ENCODE assay signal across 8 cellular contexts in genomic region chr12:74537126-74537706, GRCh38. TPM values are rescaled to one million over a fixed set of nuclear protein-coding genes. Genes with fewer than 3 reads are reported as not detected.
DNase-seq lines count a peak whose midpoint lies in the region; ATAC-seq, FAIRE-seq and TF ChIP-seq lines count a peak whose summit lies in the region.

No MANE protein-coding gene starts in this region.

- peaks cover 3% of the 10 kb centered on the region for H3K79me1 ChIP-seq in H9 (ENCODE audit: insufficient read depth, low read depth, low read length, poor library complexity, severe bottlenecking)

- peak overlapping the region; percentile 97 for H3K27ac Mint-ChIP-seq in activated CD4-positive, alpha-beta T cell treated with anti-CD3 and anti-CD28 coated beads, Interleukin-2, amount 10 ng/mL, durations not matched to agents 24 days and 14 days
- H3K27ac Mint-ChIP-seq in H9 = peak overlapping the region; percentile 99

- TF ChIP-seq CTCF in H9 (conservative IDR thresholded peaks at IDR 0.05) = peak; percentile 63
- peak; percentile 60 for TF ChIP-seq CTCF in choroid plexus epithelial cell (conservative IDR thresholded peaks at IDR 0.05; ENCODE audit: low read depth, low read length)

- peaks cover 45% of the 10 kb centered on the region for H3K36me3 Mint-ChIP-seq in activated CD4-positive, alpha-beta T cell treated with anti-CD3 and anti-CD28 coated beads, Interleukin-2, amount 10 ng/mL, durations not matched to agents 24 days and 14 days (ENCODE audit: low read depth)
- peaks cover 15 to 20% (median 20%) of the 10 kb centered on the region in 3 experiments for H3K36me3 Mint-ChIP-seq in H9 (ENCODE audit: insufficient read depth in 1 of 3, low read depth in 3 of 3)

- no peak overlapping the region for H3K56ac ChIP-seq in H9 (ENCODE audit: insufficient read length, low read depth, low read length)

- peak overlapping the region; percentile 55 for H3K9ac ChIP-seq in H9 (ENCODE audit: extremely low read depth, insufficient read length, low read length)

- ATAC-seq in left colon = peak; percentile 38

- H3K4ac ChIP-seq in H9 (ENCODE audit: low read depth, low read length) = no peak overlapping the region

- WGBS in H9 (ENCODE audit: extremely low coverage, insufficient read length, low lambda C conversion rate) = no CpG with 5 or more reads among the region's 8 CpGs

- peak overlapping the region; percentile 66 for H3K4me3 ChIP-seq in choroid plexus epithelial cell (ENCODE audit: low read depth, low read length)

- H2BK12ac ChIP-seq in H9 (ENCODE audit: insufficient read length, low read depth, low read length) = no peak overlapping the region

- H2AFZ ChIP-seq in H9 (ENCODE audit: low read length) = no peak overlapping the region

- H3T11ph ChIP-seq in H9 (ENCODE audit: low read length) = no peak overlapping the region

- intact Hi-C loops in activated CD4-positive, alpha-beta T cell treated with anti-CD3 and anti-CD28 coated beads, Interleukin-2, amount 10 ng/mL, durations not matched to agents 24 days and 14 days (cut with micrococcal nuclease) = loop anchor here (1.0 to 10.0 kb wide), 3 partner anchors 122 to 1545 kb away; partner anchors contain the start of gene NAP1L1
- intact Hi-C loops in left colon (cut with DNase I, micrococcal nuclease) = no loop called here

- no peak overlapping the region for H2BK120ac ChIP-seq in H9 (ENCODE audit: low read depth, low read length, poor library complexity, severe bottlenecking)

- DNase-seq in activated CD4-positive, alpha-beta T cell treated with anti-CD3 and anti-CD28 coated beads, Interleukin-2, amount 10 ng/mL, durations not matched to agents 24 days and 14 days = peak; percentile 64
- no peak for DNase-seq in activated CD4-positive, alpha-beta T cell treated with anti-CD3 and anti-CD28 coated beads, Interleukin-2, amount 50 U/mL, for 48 hours
- DNase-seq in H9 (no peak), Kasumi-1 (lab: John Stamatoyannopoulos, UW) (peak; percentile 83), RCC 7860 (ENCODE audit: low spot score) (peak; percentile 56), choroid plexus epithelial cell (ENCODE audit: low read depth) (peak; percentile 78), left colon (no peak), stromal cell of bone marrow (ENCODE audit: low read depth) (peak; percentile 38)

- H3K4me1 Mint-ChIP-seq in activated CD4-positive, alpha-beta T cell treated with anti-CD3 and anti-CD28 coated beads, Interleukin-2, amount 10 ng/mL, durations not matched to agents 24 days and 14 days = peaks cover 40% of the 10 kb centered on the region
- peaks cover 41% of the 10 kb centered on the region in 2 experiments for H3K4me1 Mint-ChIP-seq in H9

- peaks cover 22% of the 10 kb centered on the region; the same call in 1 of the 2 replicates for H3K79me2 ChIP-seq in H9 (ENCODE audit: insufficient read depth, low read length)

- H2BK15ac ChIP-seq in H9 (ENCODE audit: low read depth, low read length) = no peak overlapping the region

- H4K20me1 ChIP-seq in H9 (ENCODE audit: control insufficient read depth, insufficient read depth, insufficient read length) = no peaks in the 10 kb centered on the region

- H2BK20ac ChIP-seq in H9 (ENCODE audit: low read depth, low read length, poor library complexity, severe bottlenecking) = no peak overlapping the region

- H3K14ac ChIP-seq in H9 (ENCODE audit: insufficient read depth, low read length) = no peak overlapping the region

- no peak overlapping the region for H3K18ac ChIP-seq in H9 (ENCODE audit: insufficient read length, low read depth, low read length)

- peaks cover 14% of the 10 kb centered on the region for H3K23me2 ChIP-seq in H9 (ENCODE audit: insufficient read length, low read depth, low read length, poor library complexity, severe bottlenecking)

- no peaks in the 10 kb centered on the region for H3K27me3 ChIP-seq in H9 (ENCODE audit: insufficient read depth, low read length)

- peaks cover 16% of the 10 kb centered on the region for H3K4me1 ChIP-seq in H9 (ENCODE audit: insufficient read depth, low read length)

- no peak overlapping the region for H2BK5ac ChIP-seq in H9 (ENCODE audit: insufficient read length, low read length)

- H3K27ac ChIP-seq in H9 (ENCODE audit: insufficient read length, low read depth, low read length) = no peak overlapping the region

- no peak overlapping the region for H2AK5ac ChIP-seq in H9 (ENCODE audit: insufficient read length, low read length)

- H3K27me3 Mint-ChIP-seq in activated CD4-positive, alpha-beta T cell treated with anti-CD3 and anti-CD28 coated beads, Interleukin-2, amount 10 ng/mL, durations not matched to agents 24 days and 14 days = no peaks in the 10 kb centered on the region
- H3K27me3 Mint-ChIP-seq in H9 (ENCODE audit: low read depth) = no peaks in the 10 kb centered on the region

- no peak overlapping the region for H4K91ac ChIP-seq in H9 (ENCODE audit: insufficient read length, low read depth, low read length)

- no peak overlapping the region for H4K8ac ChIP-seq in H9 (replicated peaks; ENCODE audit: insufficient read length, low read depth, low read length)

- FAIRE-seq in RCC 7860 (lab: Jason Lieb, UNC) = peak; percentile 80

- H3K9me3 ChIP-seq in H9 (ENCODE audit: control insufficient read depth, low read depth, low read length) = no peaks in the 10 kb centered on the region

- no peak overlapping the region for H3K4me2 ChIP-seq in H9 (ENCODE audit: insufficient read depth, insufficient read length, low read length)

- no peaks in the 10 kb centered on the region for H3K9me3 Mint-ChIP-seq in activated CD4-positive, alpha-beta T cell treated with anti-CD3 and anti-CD28 coated beads, Interleukin-2, amount 10 ng/mL, durations not matched to agents 24 days and 14 days
- H3K9me3 Mint-ChIP-seq in H9 = no peaks in the 10 kb centered on the region

- H4K5ac ChIP-seq in H9 (ENCODE audit: insufficient read length, low read depth, low read length) = no peak overlapping the region

- peak overlapping the region; percentile 98 for H3K4me3 Mint-ChIP-seq in activated CD4-positive, alpha-beta T cell treated with anti-CD3 and anti-CD28 coated beads, Interleukin-2, amount 10 ng/mL, durations not matched to agents 24 days and 14 days
- peak overlapping the region; percentile 94 to 97 for H3K4me3 Mint-ChIP-seq in H9

- H3K23ac ChIP-seq in H9 (ENCODE audit: insufficient read length, low read depth, low read length) = no peak overlapping the region

RNA-seq across cellular contexts. Expression of gene ATXN7L3B, which starts 0.4 kb away (rescaled TPM):
- 23.9 and 24.6 TPM in 2 replicates for total RNA-seq in activated CD4-positive, alpha-beta T cell treated with anti-CD3 and anti-CD28 coated beads, Interleukin-2, amount 10 ng/mL, durations not matched to agents 24 days and 14 days
- total RNA-seq in H9 (2021) (35.3 TPM in 2 replicates), left colon (10 to 100 TPM; 27.7 to 33.1 TPM)

Comparison
In these comparisons a context has a peak if more than half of its experiments do, and no peak if none do; other contexts are left out.
1. DNase-seq: peak in activated CD4-positive, alpha-beta T cell treated with anti-CD3 and anti-CD28 coated beads, Interleukin-2, amount 10 ng/mL, durations not matched to agents 24 days and 14 days (single experiment), Kasumi-1 (2 of 2), RCC 7860 (single experiment), choroid plexus epithelial cell (single experiment) and stromal cell of bone marrow (single experiment); none in activated CD4-positive, alpha-beta T cell treated with anti-CD3 and anti-CD28 coated beads, Interleukin-2, amount 50 U/mL, for 48 hours (0 of 2), H9 (single experiment) and left colon (0 of 2).